Comparison of ENCODE assay signal across 8 cellular contexts in genomic region chr13:42039946-42040729, GRCh38. TPM values are rescaled to one million over a fixed set of nuclear protein-coding genes. Genes with fewer than 3 reads are reported as not detected.
DNase-seq lines count a peak whose midpoint lies in the region; ATAC-seq, FAIRE-seq and TF ChIP-seq lines count a peak whose summit lies in the region.

No MANE protein-coding gene starts in this region.

- H3K4me3 Mint-ChIP-seq in WTC11: peak overlapping the region; percentile 85

- H3K36me3 ChIP-seq in bronchial epithelial cell (ENCODE audit: control insufficient read depth, insufficient read depth, low read length): no peaks in the 10 kb centered on the region

- CTCF ChIA-PET in WTC11 (lab: Charles Lee): interaction anchor here (2.1 kb wide), 1 partner anchor 372 kb away, joined by 13 read pairs; no protein-coding TSS in a partner anchor

- TF ChIP-seq CTCF in WTC11 (IDR thresholded peaks at IDR 0.05) (no peak), bronchial epithelial cell (IDR thresholded peaks at IDR 0.05; ENCODE audit: insufficient read depth, low read length, severe bottlenecking) (no peak)

- peaks cover 73% of the 10 kb centered on the region for H3K27me3 Mint-ChIP-seq in WTC11 (ENCODE audit: low read depth)

- DNase-seq in SIG-M5 treated with dmso at 0.1 percent for 504 hours (lab: John Stamatoyannopoulos, UW; ENCODE audit: unreplicated experiment) (peak; percentile 77), SIG-M5 (lab: John Stamatoyannopoulos, UW) (no peak), NCI-H1930 (lab: John Stamatoyannopoulos, UW) (peak; percentile 83 to 85), WTC11 (ENCODE audit: low spot score) (peak; percentile 73), bronchial epithelial cell (ENCODE audit: low read depth) (peak; percentile 63), iris pigment epithelial cell (ENCODE audit: low read depth) (peak; percentile 86)
- peak; percentile 70 to 83 for DNase-seq in stimulated activated CD4-positive, alpha-beta T cell treated with anti-CD3 and anti-CD28 coated beads, Interleukin-12 subunit alpha, Interleukin-12 subunit beta, amount 100 ng/mL, for 24 hours (ENCODE audit: low read depth in 2 of 2)

- H3K27ac Mint-ChIP-seq in WTC11: peak overlapping the region; percentile 26; the same call in 1 of the 2 replicates

- POLR2A ChIA-PET in WTC11 (lab: Charles Lee): no interaction called here

- peaks cover 22% of the 10 kb centered on the region for H3K4me1 Mint-ChIP-seq in WTC11

- H3K4me3 ChIP-seq in bronchial epithelial cell (ENCODE audit: low read depth, low read length): peak overlapping the region; percentile 88

- peaks cover 12% of the 10 kb centered on the region for H3K9me3 Mint-ChIP-seq in WTC11

- FAIRE-seq in bronchial epithelial cell (lab: Jason Lieb, UNC): no peak

- peaks cover 8% of the 10 kb centered on the region; the same call in 1 of the 2 replicates for H3K36me3 Mint-ChIP-seq in WTC11

- peak; percentile 77 for ATAC-seq in HG02885 (IDR thresholded peaks at IDR 0.05; ENCODE audit: poor library complexity, unreplicated experiment)
- peak; percentile 49 for ATAC-seq in WTC11

- no peaks in the 10 kb centered on the region for H3K27me3 ChIP-seq in bronchial epithelial cell (ENCODE audit: control insufficient read depth, insufficient read depth, low read length)

TF ChIP-seq in WTC11, 78 proteins besides CTCF, POLR2A, EP300 and RAD21 (continues in another document):
- TF ChIP-seq HMGXB4 (CRISPR knock-in tag; IDR thresholded peaks at IDR 0.05) (peak; percentile 63), ATF1 (CRISPR knock-in tag; IDR thresholded peaks at IDR 0.05) (no peak), ZNF423 (CRISPR knock-in tag; IDR thresholded peaks at IDR 0.05) (peak; percentile 36), CBFB (CRISPR knock-in tag; IDR thresholded peaks at IDR 0.05; ENCODE audit: low read depth) (no peak), IRF2 (CRISPR knock-in tag; IDR thresholded peaks at IDR 0.05; ENCODE audit: borderline replicate concordance, low read depth) (no peak), KAT7 (CRISPR knock-in tag; IDR thresholded peaks at IDR 0.05; ENCODE audit: borderline replicate concordance) (no peak), NFATC4 (CRISPR knock-in tag; IDR thresholded peaks at IDR 0.05) (no peak), RORB (CRISPR knock-in tag; IDR thresholded peaks at IDR 0.05) (no peak), TCF7 (CRISPR knock-in tag; IDR thresholded peaks at IDR 0.05; ENCODE audit: low read depth) (no peak), JAZF1 (CRISPR knock-in tag; IDR thresholded peaks at IDR 0.05) (no peak), CREB1 (CRISPR knock-in tag; IDR thresholded peaks at IDR 0.05) (no peak), ETV6 (CRISPR knock-in tag; IDR thresholded peaks at IDR 0.05) (no peak)
- TF ChIP-seq, protein P1, sequence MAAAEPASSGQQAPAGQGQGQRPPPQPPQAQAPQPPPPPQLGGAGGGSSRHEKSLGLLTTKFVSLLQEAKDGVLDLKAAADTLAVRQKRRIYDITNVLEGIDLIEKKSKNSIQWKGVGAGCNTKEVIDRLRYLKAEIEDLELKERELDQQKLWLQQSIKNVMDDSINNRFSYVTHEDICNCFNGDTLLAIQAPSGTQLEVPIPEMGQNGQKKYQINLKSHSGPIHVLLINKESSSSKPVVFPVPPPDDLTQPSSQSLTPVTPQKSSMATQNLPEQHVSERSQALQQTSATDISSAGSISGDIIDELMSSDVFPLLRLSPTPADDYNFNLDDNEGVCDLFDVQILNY (CRISPR knock-in tag; IDR thresholded peaks at IDR 0.05): 0 out of 2 replicates have a peak, but pooled peaks have one; percentile 48
- TF ChIP-seq, protein P2, sequence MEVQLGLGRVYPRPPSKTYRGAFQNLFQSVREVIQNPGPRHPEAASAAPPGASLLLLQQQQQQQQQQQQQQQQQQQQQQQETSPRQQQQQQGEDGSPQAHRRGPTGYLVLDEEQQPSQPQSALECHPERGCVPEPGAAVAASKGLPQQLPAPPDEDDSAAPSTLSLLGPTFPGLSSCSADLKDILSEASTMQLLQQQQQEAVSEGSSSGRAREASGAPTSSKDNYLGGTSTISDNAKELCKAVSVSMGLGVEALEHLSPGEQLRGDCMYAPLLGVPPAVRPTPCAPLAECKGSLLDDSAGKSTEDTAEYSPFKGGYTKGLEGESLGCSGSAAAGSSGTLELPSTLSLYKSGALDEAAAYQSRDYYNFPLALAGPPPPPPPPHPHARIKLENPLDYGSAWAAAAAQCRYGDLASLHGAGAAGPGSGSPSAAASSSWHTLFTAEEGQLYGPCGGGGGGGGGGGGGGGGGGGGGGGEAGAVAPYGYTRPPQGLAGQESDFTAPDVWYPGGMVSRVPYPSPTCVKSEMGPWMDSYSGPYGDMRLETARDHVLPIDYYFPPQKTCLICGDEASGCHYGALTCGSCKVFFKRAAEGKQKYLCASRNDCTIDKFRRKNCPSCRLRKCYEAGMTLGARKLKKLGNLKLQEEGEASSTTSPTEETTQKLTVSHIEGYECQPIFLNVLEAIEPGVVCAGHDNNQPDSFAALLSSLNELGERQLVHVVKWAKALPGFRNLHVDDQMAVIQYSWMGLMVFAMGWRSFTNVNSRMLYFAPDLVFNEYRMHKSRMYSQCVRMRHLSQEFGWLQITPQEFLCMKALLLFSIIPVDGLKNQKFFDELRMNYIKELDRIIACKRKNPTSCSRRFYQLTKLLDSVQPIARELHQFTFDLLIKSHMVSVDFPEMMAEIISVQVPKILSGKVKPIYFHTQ (CRISPR knock-in tag; IDR thresholded peaks at IDR 0.05): no peak
- TF ChIP-seq, protein P3, sequence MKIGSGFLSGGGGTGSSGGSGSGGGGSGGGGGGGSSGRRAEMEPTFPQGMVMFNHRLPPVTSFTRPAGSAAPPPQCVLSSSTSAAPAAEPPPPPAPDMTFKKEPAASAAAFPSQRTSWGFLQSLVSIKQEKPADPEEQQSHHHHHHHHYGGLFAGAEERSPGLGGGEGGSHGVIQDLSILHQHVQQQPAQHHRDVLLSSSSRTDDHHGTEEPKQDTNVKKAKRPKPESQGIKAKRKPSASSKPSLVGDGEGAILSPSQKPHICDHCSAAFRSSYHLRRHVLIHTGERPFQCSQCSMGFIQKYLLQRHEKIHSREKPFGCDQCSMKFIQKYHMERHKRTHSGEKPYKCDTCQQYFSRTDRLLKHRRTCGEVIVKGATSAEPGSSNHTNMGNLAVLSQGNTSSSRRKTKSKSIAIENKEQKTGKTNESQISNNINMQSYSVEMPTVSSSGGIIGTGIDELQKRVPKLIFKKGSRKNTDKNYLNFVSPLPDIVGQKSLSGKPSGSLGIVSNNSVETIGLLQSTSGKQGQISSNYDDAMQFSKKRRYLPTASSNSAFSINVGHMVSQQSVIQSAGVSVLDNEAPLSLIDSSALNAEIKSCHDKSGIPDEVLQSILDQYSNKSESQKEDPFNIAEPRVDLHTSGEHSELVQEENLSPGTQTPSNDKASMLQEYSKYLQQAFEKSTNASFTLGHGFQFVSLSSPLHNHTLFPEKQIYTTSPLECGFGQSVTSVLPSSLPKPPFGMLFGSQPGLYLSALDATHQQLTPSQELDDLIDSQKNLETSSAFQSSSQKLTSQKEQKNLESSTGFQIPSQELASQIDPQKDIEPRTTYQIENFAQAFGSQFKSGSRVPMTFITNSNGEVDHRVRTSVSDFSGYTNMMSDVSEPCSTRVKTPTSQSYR (CRISPR knock-in tag; IDR thresholded peaks at IDR 0.05): no peak
- TF ChIP-seq, protein P4, sequence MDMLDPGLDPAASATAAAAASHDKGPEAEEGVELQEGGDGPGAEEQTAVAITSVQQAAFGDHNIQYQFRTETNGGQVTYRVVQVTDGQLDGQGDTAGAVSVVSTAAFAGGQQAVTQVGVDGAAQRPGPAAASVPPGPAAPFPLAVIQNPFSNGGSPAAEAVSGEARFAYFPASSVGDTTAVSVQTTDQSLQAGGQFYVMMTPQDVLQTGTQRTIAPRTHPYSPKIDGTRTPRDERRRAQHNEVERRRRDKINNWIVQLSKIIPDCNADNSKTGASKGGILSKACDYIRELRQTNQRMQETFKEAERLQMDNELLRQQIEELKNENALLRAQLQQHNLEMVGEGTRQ (CRISPR knock-in tag; IDR thresholded peaks at IDR 0.05): peak; percentile 87
- TF ChIP-seq, protein P5, sequence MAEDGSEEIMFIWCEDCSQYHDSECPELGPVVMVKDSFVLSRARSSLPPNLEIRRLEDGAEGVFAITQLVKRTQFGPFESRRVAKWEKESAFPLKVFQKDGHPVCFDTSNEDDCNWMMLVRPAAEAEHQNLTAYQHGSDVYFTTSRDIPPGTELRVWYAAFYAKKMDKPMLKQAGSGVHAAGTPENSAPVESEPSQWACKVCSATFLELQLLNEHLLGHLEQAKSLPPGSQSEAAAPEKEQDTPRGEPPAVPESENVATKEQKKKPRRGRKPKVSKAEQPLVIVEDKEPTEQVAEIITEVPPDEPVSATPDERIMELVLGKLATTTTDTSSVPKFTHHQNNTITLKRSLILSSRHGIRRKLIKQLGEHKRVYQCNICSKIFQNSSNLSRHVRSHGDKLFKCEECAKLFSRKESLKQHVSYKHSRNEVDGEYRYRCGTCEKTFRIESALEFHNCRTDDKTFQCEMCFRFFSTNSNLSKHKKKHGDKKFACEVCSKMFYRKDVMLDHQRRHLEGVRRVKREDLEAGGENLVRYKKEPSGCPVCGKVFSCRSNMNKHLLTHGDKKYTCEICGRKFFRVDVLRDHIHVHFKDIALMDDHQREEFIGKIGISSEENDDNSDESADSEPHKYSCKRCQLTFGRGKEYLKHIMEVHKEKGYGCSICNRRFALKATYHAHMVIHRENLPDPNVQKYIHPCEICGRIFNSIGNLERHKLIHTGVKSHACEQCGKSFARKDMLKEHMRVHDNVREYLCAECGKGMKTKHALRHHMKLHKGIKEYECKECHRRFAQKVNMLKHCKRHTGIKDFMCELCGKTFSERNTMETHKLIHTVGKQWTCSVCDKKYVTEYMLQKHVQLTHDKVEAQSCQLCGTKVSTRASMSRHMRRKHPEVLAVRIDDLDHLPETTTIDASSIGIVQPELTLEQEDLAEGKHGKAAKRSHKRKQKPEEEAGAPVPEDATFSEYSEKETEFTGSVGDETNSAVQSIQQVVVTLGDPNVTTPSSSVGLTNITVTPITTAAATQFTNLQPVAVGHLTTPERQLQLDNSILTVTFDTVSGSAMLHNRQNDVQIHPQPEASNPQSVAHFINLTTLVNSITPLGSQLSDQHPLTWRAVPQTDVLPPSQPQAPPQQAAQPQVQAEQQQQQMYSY (CRISPR knock-in tag; IDR thresholded peaks at IDR 0.05): peak; percentile 41

RNA-seq across cellular contexts. Expression of gene DGKH, which starts 8.3 kb away (rescaled TPM):
- total RNA-seq in WTC11 (2021) (7.6 to 8.8 TPM (median 8.8 TPM) in 3 replicates), bronchial epithelial cell (16.8 TPM in 2 replicates)
